In genomic region chr2:97722227-97722626, GRCh38 we compare ENCODE assay signal across 21 cellular contexts. TPM values are rescaled to one million over a fixed set of nuclear protein-coding genes. Genes with fewer than 3 reads are reported as not detected.
DNase-seq lines count a peak whose midpoint lies in the region; ATAC-seq, FAIRE-seq and TF ChIP-seq lines count a peak whose summit lies in the region.
"Had no signal": no experiment of that assay in that cellular context is flagged by ENCODE, and none has a peak within 500 bp of the region (broad histone marks: within the 10 kb centered on the region; RNA-seq: fewer than 3 reads in every experiment).

No MANE protein-coding gene starts in this region.

- no peaks in the 10 kb centered on the region for H3K36me3 ChIP-seq in cardiac muscle cell
- H3K36me3 ChIP-seq: gastroesophageal sphincter, left lung, transverse colon had no signal

- peak overlapping the region; percentile 70 to 100 for H3K27ac Mint-ChIP-seq in T-cell
- H3K27ac Mint-ChIP-seq in stimulated activated effector memory CD8-positive, alpha-beta T cell treated with anti-CD3 and anti-CD28 coated beads, Interleukin-12 subunit alpha, Interleukin-12 subunit beta, amount 100 ng/mL, for 72 hours: peak overlapping the region; percentile 64
- H3K27ac Mint-ChIP-seq: activated naive CD4-positive, alpha-beta T cell treated with anti-CD3 and anti-CD28 coated beads for 36 hours had no signal

- H3K9me3 Mint-ChIP-seq in T-cell: no peaks in the 10 kb centered on the region
- no peaks in the 10 kb centered on the region for H3K9me3 Mint-ChIP-seq in stimulated activated effector memory CD8-positive, alpha-beta T cell treated with anti-CD3 and anti-CD28 coated beads, Interleukin-12 subunit alpha, Interleukin-12 subunit beta, amount 100 ng/mL, for 72 hours
- H3K9me3 Mint-ChIP-seq: activated naive CD4-positive, alpha-beta T cell treated with anti-CD3 and anti-CD28 coated beads for 36 hours had no signal

- no peak for FAIRE-seq in GM19239 (lab: Jason Lieb, UNC)
- FAIRE-seq: D721Med had no signal

- peaks cover 80 to 89% (median 88%) of the 10 kb centered on the region in 3 donors for H3K4me1 Mint-ChIP-seq in T-cell
- H3K4me1 Mint-ChIP-seq in stimulated activated effector memory CD8-positive, alpha-beta T cell treated with anti-CD3 and anti-CD28 coated beads, Interleukin-12 subunit alpha, Interleukin-12 subunit beta, amount 100 ng/mL, for 72 hours: peaks cover 87% of the 10 kb centered on the region

- H3K4me3 ChIP-seq in cardiac muscle cell: no peak overlapping the region
- H3K4me3 ChIP-seq: gastroesophageal sphincter, left lung, transverse colon had no signal

- H3K9me3 ChIP-seq in cardiac muscle cell (ENCODE audit: low read depth): no peaks in the 10 kb centered on the region
- H3K9me3 ChIP-seq: gastroesophageal sphincter, left lung, transverse colon had no signal

- peak overlapping the region in 1 of 3 donors; percentile 50 for H3K4me3 Mint-ChIP-seq in T-cell
- H3K4me3 Mint-ChIP-seq in stimulated activated effector memory CD8-positive, alpha-beta T cell treated with anti-CD3 and anti-CD28 coated beads, Interleukin-12 subunit alpha, Interleukin-12 subunit beta, amount 100 ng/mL, for 72 hours: no peak overlapping the region
- H3K4me3 Mint-ChIP-seq: activated naive CD4-positive, alpha-beta T cell treated with anti-CD3 and anti-CD28 coated beads for 36 hours had no signal

- POLR2A ChIA-PET in T-cell (lab: Charles Lee): no interaction called here

- peak; percentile 38 to 64 for DNase-seq in cardiac muscle cell (ENCODE audit: low read depth in 1 of 2, low spot score in 1 of 2)
- DNase-seq in cardiac septum (ENCODE audit: low spot score): no peak
- DNase-seq in T-cell: no peak
- DNase-seq in iris pigment epithelial cell (ENCODE audit: low read depth): peak; percentile 10
- no peak for DNase-seq in stimulated activated effector memory CD8-positive, alpha-beta T cell treated with anti-CD3 and anti-CD28 coated beads, Interleukin-12 subunit alpha, Interleukin-12 subunit beta, amount 100 ng/mL, for 72 hours (ENCODE audit: low spot score in 2 of 2)
- DNase-seq in GM19239 (ENCODE audit: insufficient read length, low spot score): no peak
- DNase-seq: activated CD4-positive, alpha-beta T cell treated with anti-CD3 and anti-CD28 coated beads, Interleukin-2, amount 50 U/mL, for 4 hours; activated naive CD4-positive, alpha-beta T cell treated with anti-CD3 and anti-CD28 coated beads for 36 hours; activated T-cell treated with anti-CD3 and anti-CD28 coated beads for 4 hours; central memory CD4-positive, alpha-beta T cell; dermis blood vessel endothelial cell; GOT3; hippocampal formation; left lung; mesenchymal stem cell; NCI-H446; occipital lobe; transverse colon had no signal

- peak overlapping the region; percentile 58 for H3K27ac ChIP-seq in cardiac muscle cell
- H3K27ac ChIP-seq: gastroesophageal sphincter, left lung, transverse colon had no signal

- no peaks in the 10 kb centered on the region for H3K27me3 Mint-ChIP-seq in T-cell

- no peak for TF ChIP-seq CTCF in cardiac muscle cell (IDR thresholded peaks at IDR 0.05; ENCODE audit: low read depth, low read length)

- H3K27me3 ChIP-seq in cardiac muscle cell: no peaks in the 10 kb centered on the region
- H3K27me3 ChIP-seq: transverse colon had no signal

- intact Hi-C loops in cardiac septum (cut with DNase I): no loop called here

- CTCF ChIA-PET in T-cell (lab: Charles Lee): no interaction called here

- H3K4me1 ChIP-seq in cardiac muscle cell (ENCODE audit: low read depth): no peaks in the 10 kb centered on the region
- H3K4me1 ChIP-seq: gastroesophageal sphincter, transverse colon had no signal

- ATAC-seq in T-cell (replicated peaks in 1 of 4) (no peak), GM21825 (IDR thresholded peaks at IDR 0.05; ENCODE audit: unreplicated experiment) (no peak)
- ATAC-seq in stimulated activated effector memory CD8-positive, alpha-beta T cell treated with anti-CD3 and anti-CD28 coated beads, Interleukin-12 subunit alpha, Interleukin-12 subunit beta, amount 100 ng/mL, for 72 hours: no peak
- ATAC-seq: gastroesophageal sphincter, left lung had no signal

- H3K36me3 Mint-ChIP-seq in T-cell: peaks cover 48% of the 10 kb centered on the region
- H3K36me3 Mint-ChIP-seq in stimulated activated effector memory CD8-positive, alpha-beta T cell treated with anti-CD3 and anti-CD28 coated beads, Interleukin-12 subunit alpha, Interleukin-12 subunit beta, amount 100 ng/mL, for 72 hours: peaks cover 100% of the 10 kb centered on the region

RNA-seq across cellular contexts. Expression of gene ZAP70, which starts 8.9 kb away (rescaled TPM):
- 2.7 and 7.3 TPM in 2 replicates for total RNA-seq in cardiac muscle cell
- 0.32 and 3.5 TPM in 2 replicates for polyA plus RNA-seq in cardiac muscle cell
- 1.2 TPM for total RNA-seq in cardiac septum
- 100 to 1,000 TPM; 449 to 534 (median 468) TPM for total RNA-seq in T-cell
- total RNA-seq: dermis blood vessel endothelial cell had no signal

RNA-seq across cellular contexts. Expression of gene C2orf92, which starts 52.7 kb away (rescaled TPM):
- total RNA-seq in cardiac muscle cell (2.4 and 6.7 TPM in 2 replicates), cardiac septum (4.6 TPM), T-cell (10 to 100 TPM; 15.3 to 24.1 (median 16.6) TPM)
- 6.8 and 9.4 TPM in 2 replicates for polyA plus RNA-seq in cardiac muscle cell

RNA-seq across cellular contexts. Expression of gene ACTR1B, which starts 58.4 kb away (rescaled TPM):
- total RNA-seq in cardiac muscle cell (103 and 109 TPM in 2 replicates), cardiac septum (77.6 TPM), T-cell (100 to 1,000 TPM in 3 of 5 donors, 10 to 100 TPM in 2; 86.3 to 124 (median 101) TPM)
- polyA plus RNA-seq in cardiac muscle cell: 22.9 and 26.3 TPM in 2 replicates

Comparison
In these comparisons a context has a peak if more than half of its experiments do, and no peak if none do; other contexts are left out.
1. DNase-seq: peak in cardiac muscle cell (2 of 2) and iris pigment epithelial cell (single experiment); none in cardiac septum (single experiment), T-cell (0 of 34), stimulated activated effector memory CD8-positive, alpha-beta T cell treated with anti-CD3 and anti-CD28 coated beads, Interleukin-12 subunit alpha, Interleukin-12 subunit beta, amount 100 ng/mL, for 72 hours (0 of 2) and GM19239 (single experiment).
2. RNA of gene ZAP70, which starts 8.9 kb away (total RNA-seq): 449 to 534 TPM in T-cell; 2.7 to 7.3 TPM in cardiac muscle cell and 1.2 TPM in cardiac septum (single experiment); every median in the first group is over 10 times any median in the second.